In genomic region chr17:48850792-48851325, GRCh38 we compare ENCODE assay signal across 1 cellular context.
TF ChIP-seq lines count a peak whose summit lies in the region.

No MANE protein-coding gene starts in this region.

TF ChIP-seq in HEK293, 187 proteins besides CTCF, POLR2A, EP300 and RAD21:
- TF ChIP-seq ZBTB21 (tag by site-specific recombination; IDR thresholded peaks at IDR 0.05) (no peak), ZNF664 (tag by site-specific recombination; IDR thresholded peaks at IDR 0.05) (peak; percentile 71)
TF ChIP-seq in HEK293: peak in this region for 1.
